In the genomic region with DNA sequence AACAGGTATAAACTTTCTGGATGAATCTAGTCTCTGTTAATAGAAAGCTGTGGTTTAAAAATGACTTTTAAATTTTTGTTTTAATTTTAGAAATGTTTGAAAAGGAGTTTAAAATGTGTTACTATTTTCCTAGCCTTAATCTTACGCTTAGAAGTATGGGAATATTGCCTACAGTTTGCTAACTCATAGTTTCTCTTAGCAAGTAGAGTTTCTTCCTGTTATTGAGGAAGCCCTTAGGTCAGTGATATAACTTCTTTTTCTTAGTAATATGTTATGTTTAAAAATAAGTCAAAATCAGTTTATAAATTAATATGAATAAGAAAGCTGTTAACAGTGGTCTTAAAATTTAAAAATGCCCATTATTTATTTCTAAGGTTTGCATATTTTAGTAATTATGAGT, we compare ENCODE assay signal across 22 cellular contexts.
"Had no signal": no experiment of that assay in that cellular context is flagged by ENCODE, and none has a peak within 500 bp of the region (broad histone marks: within the 10 kb centered on the region; RNA-seq: fewer than 3 reads in every experiment).

No MANE protein-coding gene starts in this region.

- H3K27me3 ChIP-seq: esophagus muscularis mucosa, gastroesophageal sphincter, heart left ventricle, left lung, pancreas, right lobe of liver, upper lobe of left lung had no signal

- H3K4me3 ChIP-seq: gastroesophageal sphincter, left lung, pancreas, right lobe of liver, thoracic aorta had no signal

- H3K36me3 ChIP-seq: esophagus muscularis mucosa, gastroesophageal sphincter, heart left ventricle, left lung, pancreas, right lobe of liver, thoracic aorta, upper lobe of left lung had no signal

- ATAC-seq: gastroesophageal sphincter; heart left ventricle; left lung; pancreas; right lobe of liver; stimulated activated effector memory CD8-positive, alpha-beta T cell treated with anti-CD3 and anti-CD28 coated beads, Interleukin-12 subunit alpha, Interleukin-12 subunit beta, amount 100 ng/mL, for 72 hours had no signal

- DNase-seq: activated CD4-positive, CD25-positive, alpha-beta regulatory T cell treated with anti-CD3 and anti-CD28 coated beads, Interleukin-2, amount 50 U/mL, for 72 hours; activated CD8-positive, alpha-beta memory T cell treated with anti-CD3 and anti-CD28 coated beads for 24 hours; activated CD8-positive, alpha-beta memory T cell treated with anti-CD3 and anti-CD28 coated beads, Interleukin-2, amount 50 U/mL, for 48 hours; activated effector memory CD4-positive, alpha-beta T cell treated with Interleukin-2 at 50 U/mL for 16 hours; activated naive CD4-positive, alpha-beta T cell treated with anti-CD3 and anti-CD28 coated beads, Interleukin-2, amount 50 U/mL, for 16 hours; activated T-cell treated with anti-CD3 and anti-CD28 coated beads, Interleukin-2, amount 50 U/mL, for 48 hours; aorta; cerebellar nuclear complex; cortex of kidney; effector CD4-positive, alpha-beta T cell; heart left ventricle; left lung; pancreas; right lobe of liver; small intestine; stimulated activated CD4-positive, alpha-beta T cell treated with anti-CD3 and anti-CD28 coated beads, Interleukin-4, amount 100 ng/mL, for 1 hour; T-helper 9 cell; upper lobe of left lung had no signal

- H3K4me1 ChIP-seq: right lobe of liver had no signal

- FAIRE-seq: pancreas had no signal

- H3K27ac ChIP-seq: pancreas, right lobe of liver, thoracic aorta had no signal

- H3K9me3 ChIP-seq: esophagus muscularis mucosa, gastroesophageal sphincter, heart left ventricle, left lung, pancreas, right lobe of liver, thoracic aorta, upper lobe of left lung had no signal
